In the genomic region with DNA sequence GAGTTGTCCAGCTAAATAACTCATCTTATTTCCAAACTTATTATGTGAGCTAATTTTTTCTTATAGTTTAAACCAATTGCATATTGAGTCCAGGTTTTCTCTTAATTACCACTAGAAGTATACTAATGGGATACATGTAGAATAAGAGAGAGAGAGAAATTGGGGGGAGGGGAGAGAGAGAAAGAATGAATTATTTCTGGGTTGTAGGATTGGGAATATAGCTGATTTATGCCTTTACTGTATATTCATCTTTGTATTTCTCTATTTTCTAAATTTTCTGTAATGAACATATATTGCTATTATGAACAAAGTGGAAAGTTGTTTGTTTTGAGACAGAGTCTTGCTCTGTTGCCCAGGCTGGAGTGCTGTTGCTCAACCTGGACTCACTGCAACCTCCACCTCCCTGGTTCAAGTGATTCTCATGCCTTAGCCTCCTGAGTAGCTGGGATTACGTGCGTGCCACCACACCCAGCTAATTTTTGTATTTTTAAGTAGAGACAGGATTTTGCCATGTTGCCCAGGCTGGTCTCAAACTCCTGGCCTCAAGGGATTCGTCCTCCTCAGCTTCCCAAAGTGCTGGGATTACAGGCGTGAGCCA, we compare ENCODE assay signal across 1 cellular context.
TF ChIP-seq lines count a peak whose summit lies in the region.

No MANE protein-coding gene starts in this region.

TF ChIP-seq in IMR-90, 13 proteins besides CTCF, POLR2A, EP300 and RAD21:
- TF ChIP-seq BHLHE40 (IDR thresholded peaks at IDR 0.05; ENCODE audit: low read depth, low read length) (no peak), FOS (IDR thresholded peaks at IDR 0.05; ENCODE audit: low read depth, low read length) (no peak), CEBPB (IDR thresholded peaks at IDR 0.05; ENCODE audit: low read depth, low read length) (0 out of 2 replicates have a peak, but pooled peaks have one; percentile 15), MAFK (IDR thresholded peaks at IDR 0.05; ENCODE audit: low read depth, low read length) (no peak)
